In genomic region chr3:186614597-186615483, GRCh38 we compare ENCODE assay signal across 8 cellular contexts. TPM values are rescaled to one million over a fixed set of nuclear protein-coding genes. Genes with fewer than 3 reads are reported as not detected.
A peak's percentile ranks its signal among the peaks of the same experiment; 100 is the strongest.
DNase-seq lines count a peak whose midpoint lies in the region; TF ChIP-seq lines count a peak whose summit lies in the region.

No MANE protein-coding gene starts in this region.

- peaks cover 4% of the 10 kb centered on the region for H3K27me3 Mint-ChIP-seq in endothelial cell (ENCODE audit: unreplicated experiment)

- no peaks in the 10 kb centered on the region for H3K36me3 Mint-ChIP-seq in endothelial cell (ENCODE audit: low read depth, unreplicated experiment)

- H3K9me3 Mint-ChIP-seq in endothelial cell (ENCODE audit: unreplicated experiment) = no peaks in the 10 kb centered on the region

- no peak overlapping the region for H3K4me3 Mint-ChIP-seq in endothelial cell (ENCODE audit: unreplicated experiment)

- peak; percentile 95 for TF ChIP-seq CTCF in endothelial cell (IDR thresholded peaks at IDR 0.05; ENCODE audit: unreplicated experiment)

- H3K27ac Mint-ChIP-seq in endothelial cell (ENCODE audit: unreplicated experiment) = no peak overlapping the region

- H3K4me1 Mint-ChIP-seq in endothelial cell (ENCODE audit: unreplicated experiment) = peaks cover 9% of the 10 kb centered on the region

- DNase-seq in NCI-H524 (lab: John Stamatoyannopoulos, UW) (peak; percentile 57 to 82), NCI-H524 treated with DMSO at 0.1 percent for 48 hours (lab: John Stamatoyannopoulos, UW) (no peak), HS-27A (ENCODE audit: low read depth) (peak; percentile 26), NOMO-1 treated with DMSO at 0.1 percent for 48 hours (lab: John Stamatoyannopoulos, UW; ENCODE audit: unreplicated experiment) (peak; percentile 76), endothelial cell (ENCODE audit: low spot score) (peak; percentile 82), middle frontal gyrus (ENCODE audit: extremely low spot score, low spot score) (peak; percentile 76)
- peak; percentile 42 to 54 for DNase-seq in activated CD8-positive, alpha-beta memory T cell treated with anti-CD3 and anti-CD28 coated beads for 4 hours (ENCODE audit: low read depth in 2 of 2)
- DNase-seq in stimulated activated CD8-positive, alpha-beta memory T cell treated with anti-CD3 and anti-CD28 coated beads, Interleukin-4, amount 100 ng/mL, for 48 hours = peak; percentile 87

RNA-seq across cellular contexts. Expression of gene AHSG, which starts 2.0 kb away (rescaled TPM):
- not detected for total RNA-seq in endothelial cell (ENCODE audit: unreplicated experiment)

RNA-seq across cellular contexts. Expression of gene FETUB, which starts 25.4 kb away (rescaled TPM):
- not detected for total RNA-seq in endothelial cell (ENCODE audit: unreplicated experiment)

RNA-seq across cellular contexts. Expression of gene DNAJB11, which starts 44.3 kb away (rescaled TPM):
- total RNA-seq in endothelial cell (ENCODE audit: unreplicated experiment) = 71.2 TPM

RNA-seq across cellular contexts. Expression of gene TBCCD1, which starts 47.7 kb away (rescaled TPM):
- 19.5 TPM for total RNA-seq in endothelial cell (ENCODE audit: unreplicated experiment)

RNA-seq across cellular contexts. Expression of gene HRG, which starts 51.0 kb away (rescaled TPM):
- not detected for total RNA-seq in endothelial cell (ENCODE audit: unreplicated experiment)
